1 cellular context compared by ENCODE assay signal in genomic region chr21:31370893-31371652, GRCh38.
TF ChIP-seq lines count a peak whose summit lies in the region.

No MANE protein-coding gene starts in this region.

TF ChIP-seq in HCT116, 20 proteins besides CTCF, POLR2A, EP300 and RAD21:
- TF ChIP-seq ZFX (IDR thresholded peaks at IDR 0.05) = no peak
- no peak for TF ChIP-seq SRF (IDR thresholded peaks at IDR 0.05; ENCODE audit: low read depth)
- TF ChIP-seq EZH2 (IDR thresholded peaks at IDR 0.05) = no peak
